In the genomic region with DNA sequence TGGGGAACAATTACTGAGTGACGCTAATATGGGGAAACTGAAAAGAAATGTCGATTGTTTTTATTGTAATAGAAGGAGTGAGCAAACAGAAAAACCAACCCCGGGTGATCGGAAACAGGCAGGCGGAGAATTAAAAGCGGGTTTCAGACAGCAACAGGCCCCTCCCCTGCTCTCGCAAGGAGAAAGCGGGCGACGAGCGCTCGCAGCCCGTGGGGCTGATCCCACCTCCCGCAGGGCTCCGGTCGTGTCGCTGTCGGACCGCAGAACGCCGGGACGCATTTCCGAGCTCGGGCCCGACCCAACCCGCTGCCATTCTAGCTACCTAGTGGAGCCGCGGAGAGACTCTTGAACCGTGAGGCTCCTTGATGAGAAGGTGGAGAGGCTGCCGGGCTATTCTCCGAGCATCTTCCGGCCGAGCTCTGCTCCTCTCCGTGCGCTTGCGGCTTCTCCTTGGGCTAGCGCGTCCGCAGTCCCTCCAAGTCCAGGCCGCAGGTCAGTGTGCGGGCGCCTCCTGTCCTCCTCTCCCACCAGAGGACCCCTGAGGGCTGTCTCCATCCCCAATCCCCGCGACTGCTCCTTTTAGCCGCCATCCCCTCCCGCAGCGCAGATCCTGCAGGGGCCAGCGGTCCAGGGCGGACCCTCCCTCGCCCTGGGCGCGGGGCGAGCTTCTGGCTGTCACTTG, we compare ENCODE assay signal across 10 cellular contexts. TPM values are rescaled to one million over a fixed set of nuclear protein-coding genes. Genes with fewer than 3 reads are reported as not detected.
A peak's percentile ranks its signal among the peaks of the same experiment; 100 is the strongest.
DNase-seq lines count a peak whose midpoint lies in the region; ATAC-seq and TF ChIP-seq lines count a peak whose summit lies in the region.
"Had no signal": no experiment of that assay in that cellular context is flagged by ENCODE, and none has a peak within 500 bp of the region (broad histone marks: within the 10 kb centered on the region; RNA-seq: fewer than 3 reads in every experiment).

No MANE protein-coding gene starts in this region.

- no peak for ATAC-seq in Right ventricle myocardium superior (ENCODE audit: poor library complexity)
- ATAC-seq in naive thymus-derived CD4-positive, alpha-beta T cell, result no peak
- ATAC-seq in HG03469 (IDR thresholded peaks at IDR 0.05; ENCODE audit: unreplicated experiment), result no peak

- H3K27me3 ChIP-seq in left ventricle myocardium inferior (ENCODE audit: low read depth), result peaks cover 100% of the 10 kb centered on the region
- H3K27me3 ChIP-seq in mammary epithelial cell (ENCODE audit: insufficient read depth, low read length), result peaks cover 74% of the 10 kb centered on the region
- peaks cover 7 to 21% of the 10 kb centered on the region in 2 donors for H3K27me3 ChIP-seq in naive thymus-derived CD4-positive, alpha-beta T cell (ENCODE audit: control insufficient read depth in 2 of 2, insufficient read depth in 2 of 2, low read length in 2 of 2)

- peaks cover 0 to 7% (median 6%) of the 10 kb centered on the region in 5 donors for H3K36me3 Mint-ChIP-seq in naive thymus-derived CD4-positive, alpha-beta T cell

- DNase-seq in left ventricle myocardium inferior, result no peak
- no peak for DNase-seq in Right ventricle myocardium superior
- DNase-seq in mammary epithelial cell, result no peak
- DNase-seq in naive thymus-derived CD4-positive, alpha-beta T cell, result no peak
- DNase-seq in GF-D8 (lab: John Stamatoyannopoulos, UW), result no peak
- no peak for DNase-seq in RWPE1 (ENCODE audit: low spot score)
- DNase-seq: SIG-M5 had no signal

- no peaks in the 10 kb centered on the region for H3K79me2 ChIP-seq in mammary epithelial cell (ENCODE audit: insufficient read depth, low read length)

- in situ Hi-C loops in mammary epithelial cell (cut with MboI; ENCODE audit: low sequenced_read_pairs in 2 of 2), result loop anchor here (10.0 to 25.0 kb wide), 3 partner anchors 277 to 467 kb away; no protein-coding TSS in a partner anchor

- peak overlapping the region in 6 of 10 donors; percentile 23 to 71 (median 44) for H3K4me3 Mint-ChIP-seq in naive thymus-derived CD4-positive, alpha-beta T cell

- H3K9me3 ChIP-seq in left ventricle myocardium inferior (replicated peaks) (no peaks in the 10 kb centered on the region), mammary epithelial cell (replicated peaks; ENCODE audit: insufficient read depth, low read length) (no peaks in the 10 kb centered on the region)
- peaks cover 0 to 5% (median 0%) of the 10 kb centered on the region in 3 experiments for H3K9me3 ChIP-seq in naive thymus-derived CD4-positive, alpha-beta T cell (ENCODE audit: control insufficient read depth in 2 of 3, low read length in 3 of 3)

- dilution Hi-C loops in mammary epithelial cell (cut with HindIII; ENCODE audit: low sequenced_read_pairs), result no loop called here

- POLR2A ChIA-PET in naive thymus-derived CD4-positive, alpha-beta T cell (lab: Charles Lee), result no interaction called here
- POLR2A ChIA-PET in RWPE1 (lab: Yijun Ruan, JAX; ENCODE audit: low non-redundant PET), result interaction anchor here (0.5 kb wide), 1 partner anchor 75 kb away, joined by 3 read pairs; no protein-coding TSS in a partner anchor

- H3K4me1 Mint-ChIP-seq in naive thymus-derived CD4-positive, alpha-beta T cell, result peaks cover 14 to 55% (median 47%) of the 10 kb centered on the region in 7 donors

- TF ChIP-seq CTCF in left ventricle myocardium inferior (IDR thresholded peaks at IDR 0.05; ENCODE audit: borderline replicate concordance), result no peak
- TF ChIP-seq CTCF in mammary epithelial cell (conservative IDR thresholded peaks at IDR 0.05 in 1 of 2, IDR thresholded peaks at IDR 0.05 in 1 of 2; ENCODE audit: extremely low read depth in 1 of 2, insufficient read depth in 1 of 2, low read depth in 1 of 2, low read length in 2 of 2), result no peak
- no peak for TF ChIP-seq CTCF in RWPE1 (conservative IDR thresholded peaks at IDR 0.05; ENCODE audit: low read depth)

- intact Hi-C loops in left ventricle myocardium inferior (cut with micrococcal nuclease), result no loop called here
- intact Hi-C loops in Right ventricle myocardium superior (cut with DNase I), result no loop called here
- intact Hi-C loops in mammary epithelial cell (cut with micrococcal nuclease), result no loop called here
- intact Hi-C loops in naive thymus-derived CD4-positive, alpha-beta T cell (cut with micrococcal nuclease), result loop anchor here in 1 of 2 donors (5.0 kb wide), 1 partner anchor 140 kb away; no protein-coding TSS in a partner anchor

- 12% methylated on average over 9 of the region's 53 CpGs for WGBS in mammary epithelial cell (ENCODE audit: low coverage, missing lambda C conversion rate)
- 3% methylated on average over 53 of the region's 53 CpGs for WGBS in urinary bladder

- H3K4me2 ChIP-seq in mammary epithelial cell (ENCODE audit: insufficient read depth, low read depth, low read length), result peak overlapping the region; percentile 41

- no peak overlapping the region for H3K9ac ChIP-seq in mammary epithelial cell (ENCODE audit: insufficient read depth, low read length)

- CTCF ChIA-PET in mammary epithelial cell (lab: Charles Lee; ENCODE audit: low non-redundant PET) (interaction anchor here (0.6 kb wide), 1 partner anchor 490 kb away, joined by 3 read pairs; no protein-coding TSS in a partner anchor), RWPE1 (lab: Yijun Ruan, JAX) (interaction anchor here (0.6 to 1.3 kb wide), 4 partner anchors 10 to 303 kb away, joined by 3 to 6 read pairs (median 4); no protein-coding TSS in a partner anchor)
- CTCF ChIA-PET in naive thymus-derived CD4-positive, alpha-beta T cell (lab: Charles Lee), result no interaction called here

- H3K27ac ChIP-seq in left ventricle myocardium inferior (replicated peaks), result no peak overlapping the region
- no peak overlapping the region for H3K27ac ChIP-seq in mammary epithelial cell (ENCODE audit: insufficient read depth, low read depth, low read length)
- no peak overlapping the region for H3K27ac ChIP-seq in naive thymus-derived CD4-positive, alpha-beta T cell (ENCODE audit: low read depth, low read length)
- H3K27ac ChIP-seq in urinary bladder (ENCODE audit: low read depth), result no peak overlapping the region
- H3K27ac ChIP-seq in RWPE1, result no peak overlapping the region

- peak overlapping the region in 1 of 9 donors; percentile 18 for H3K27ac Mint-ChIP-seq in naive thymus-derived CD4-positive, alpha-beta T cell

- peaks cover 0 to 19% (median 9%) of the 10 kb centered on the region in 11 donors for H3K9me3 Mint-ChIP-seq in naive thymus-derived CD4-positive, alpha-beta T cell

- no peaks in the 10 kb centered on the region for H4K20me1 ChIP-seq in mammary epithelial cell (ENCODE audit: insufficient read depth, low read length)

- H3K27me3 Mint-ChIP-seq in naive thymus-derived CD4-positive, alpha-beta T cell, result peaks cover 82 to 99% (median 91%) of the 10 kb centered on the region in 5 donors

- BruUV-seq in mammary epithelial cell (replicated peaks; lab: Mats Ljungman, UMichigan), result no TSS peak

- H3K36me3 ChIP-seq in left ventricle myocardium inferior (no peaks in the 10 kb centered on the region), mammary epithelial cell (ENCODE audit: insufficient read depth, low read length) (no peaks in the 10 kb centered on the region), urinary bladder (ENCODE audit: insufficient read depth) (no peaks in the 10 kb centered on the region)
- H3K36me3 ChIP-seq in naive thymus-derived CD4-positive, alpha-beta T cell (ENCODE audit: control insufficient read depth in 2 of 3, insufficient read depth in 3 of 3, low read length in 3 of 3), result no peaks in the 10 kb centered on the region

- H2AFZ ChIP-seq in mammary epithelial cell (ENCODE audit: low read depth, low read length), result peak overlapping the region; percentile 47

- H3K4me1 ChIP-seq in left ventricle myocardium inferior (peaks cover 75% of the 10 kb centered on the region), mammary epithelial cell (ENCODE audit: insufficient read depth, low read length) (peaks cover 15% of the 10 kb centered on the region), urinary bladder (ENCODE audit: insufficient read depth) (no peaks in the 10 kb centered on the region)
- H3K4me1 ChIP-seq in naive thymus-derived CD4-positive, alpha-beta T cell (ENCODE audit: control insufficient read depth in 2 of 2, insufficient read depth in 2 of 2, low read length in 2 of 2), result peaks cover 0 to 11% of the 10 kb centered on the region in 2 donors

- peak overlapping the region; percentile 34 for H3K4me3 ChIP-seq in left ventricle myocardium inferior
- H3K4me3 ChIP-seq in mammary epithelial cell (replicated peaks in 1 of 3; ENCODE audit: insufficient read depth in 1 of 3, low read depth in 2 of 3, low read length in 3 of 3), result no peak overlapping the region
- no peak overlapping the region for H3K4me3 ChIP-seq in naive thymus-derived CD4-positive, alpha-beta T cell (ENCODE audit: low read length)
- peak overlapping the region; percentile 1 for H3K4me3 ChIP-seq in urinary bladder (ENCODE audit: low read depth, low read length)

RNA-seq across cellular contexts. Expression of a gene that starts 4.1 kb away (rescaled TPM):
- not detected for total RNA-seq in left ventricle myocardium inferior
- total RNA-seq in Right ventricle myocardium superior, result not detected
- 1 to 10 TPM; 3.7 to 5.4 TPM for total RNA-seq in mammary epithelial cell
- polyA plus RNA-seq in mammary epithelial cell, result 1.00 TPM
- 0.16 TPM for polyA minus RNA-seq in mammary epithelial cell
- not detected for total RNA-seq in naive thymus-derived CD4-positive, alpha-beta T cell
- under 1 TPM in 1 of 2 donors, not detected in 1; 0.05 TPM for polyA plus RNA-seq in naive thymus-derived CD4-positive, alpha-beta T cell
- 0.48 TPM for total RNA-seq in urinary bladder
- polyA plus RNA-seq in urinary bladder, result 0.48 TPM
- total RNA-seq: mucosa of gallbladder had no signal

Comparison
In these comparisons a context has a peak if more than half of its experiments do, and no peak if none do; other contexts are left out.
1. H3K4me3 ChIP-seq: peak in left ventricle myocardium inferior (single experiment) and urinary bladder (single experiment); none in mammary epithelial cell (0 of 3) and naive thymus-derived CD4-positive, alpha-beta T cell (single experiment).